In the genomic region with DNA sequence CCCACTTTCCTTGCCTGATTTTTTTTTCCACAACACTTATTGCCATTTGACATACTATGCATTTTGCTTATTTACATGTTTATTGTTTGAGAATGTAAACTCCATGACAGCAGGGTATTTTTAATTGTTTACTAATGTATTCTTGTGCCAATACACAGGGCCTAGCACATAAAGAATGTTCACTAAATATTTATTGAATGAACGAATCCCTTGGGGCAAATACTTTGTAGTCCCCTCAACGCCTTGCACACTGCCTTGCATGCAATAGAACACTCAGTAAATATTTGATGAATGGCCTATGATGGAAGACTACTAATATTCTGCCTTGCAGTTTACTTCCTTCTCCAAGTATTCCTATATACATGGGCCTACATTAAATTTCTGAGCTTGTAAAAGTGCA, we compare ENCODE assay signal across 15 cellular contexts.
"Had no signal": no experiment of that assay in that cellular context is flagged by ENCODE, and none has a peak within 500 bp of the region (broad histone marks: within the 10 kb centered on the region; RNA-seq: fewer than 3 reads in every experiment).

No MANE protein-coding gene starts in this region.

- H3K9me3 Mint-ChIP-seq: activated B cell treated with CpG ODN at 0.5 μM for 24 hours; activated naive CD8-positive, alpha-beta T cell treated with anti-CD3 and anti-CD28 coated beads, Interleukin-2, amount 10 ng/mL, durations not matched to agents 7 days and 5 days; activated T-cell treated with anti-CD3 and anti-CD28 coated beads, Interleukin-2, amount 50 U/mL, for 24 hours had no signal

- DNase-seq: activated B cell treated with CpG ODN at 0.5 μM for 24 hours; activated gamma-delta T cell; activated naive CD8-positive, alpha-beta T cell treated with anti-CD3 and anti-CD28 coated beads, Interleukin-2, amount 10 ng/mL, durations not matched to agents 7 days and 5 days; activated T-cell treated with anti-CD3 and anti-CD28 coated beads, Interleukin-2, amount 50 U/mL, for 24 hours; anterior cingulate cortex; dorsolateral prefrontal cortex; glutamatergic neuron; left cardiac atrium; lower lobe of right lung; midbrain; naive B cell; posterior cingulate gyrus; stimulated activated CD4-positive, alpha-beta T cell treated with anti-CD3 and anti-CD28 coated beads, Interleukin-4, amount 100 ng/mL, for 4 hours; stomach; uterus had no signal

- ATAC-seq: left cardiac atrium, lower lobe of right lung had no signal

- H3K27me3 ChIP-seq: stomach, uterus had no signal

- H3K27me3 Mint-ChIP-seq: activated B cell treated with CpG ODN at 0.5 μM for 24 hours; activated naive CD8-positive, alpha-beta T cell treated with anti-CD3 and anti-CD28 coated beads, Interleukin-2, amount 10 ng/mL, durations not matched to agents 7 days and 5 days had no signal

- H3K9me3 ChIP-seq: lower lobe of right lung, uterus had no signal

- H3K4me1 ChIP-seq: uterus had no signal

- H3K36me3 Mint-ChIP-seq: activated naive CD8-positive, alpha-beta T cell treated with anti-CD3 and anti-CD28 coated beads, Interleukin-2, amount 10 ng/mL, durations not matched to agents 7 days and 5 days; naive B cell had no signal
